ENCODE assay signal across 1 cellular context in the genomic region with DNA sequence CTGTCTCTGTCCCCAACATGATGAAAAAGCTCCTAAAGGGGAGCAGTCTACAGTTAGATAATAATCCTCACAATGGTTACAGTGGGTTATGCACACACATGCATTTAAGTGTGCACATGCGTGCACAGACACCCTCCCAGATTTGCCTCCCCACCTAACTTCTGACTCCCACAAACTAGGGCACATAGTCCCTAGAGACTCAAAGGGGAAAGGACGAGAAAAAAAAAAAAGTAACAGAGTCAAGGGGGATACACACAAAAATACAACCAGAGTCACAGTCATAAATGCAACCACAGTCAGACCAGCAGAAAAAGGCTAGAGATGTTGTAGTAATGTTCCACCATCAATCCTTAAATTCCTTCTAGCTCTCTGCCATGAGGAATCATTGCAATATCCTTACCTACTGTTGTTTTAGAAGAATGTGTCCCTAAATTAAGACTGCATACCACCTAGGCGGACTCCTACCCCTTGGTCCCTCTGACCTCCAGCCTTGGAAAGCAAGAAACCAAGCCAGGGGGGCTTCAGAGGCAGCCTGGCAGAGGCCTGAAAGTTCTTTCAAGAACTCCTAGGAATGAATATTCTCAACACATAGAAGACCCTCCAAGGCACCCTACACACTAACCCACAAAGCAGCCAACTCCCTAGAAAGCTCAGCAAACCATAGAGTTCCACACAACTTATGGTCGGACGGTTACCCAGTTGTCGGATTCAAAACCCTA.
TF ChIP-seq lines count a peak whose summit lies in the region.

No MANE protein-coding gene starts in this region.

TF ChIP-seq in GM23338, 12 proteins besides CTCF, POLR2A, EP300 and RAD21 (continued from another document):
- TF ChIP-seq, protein P1, sequence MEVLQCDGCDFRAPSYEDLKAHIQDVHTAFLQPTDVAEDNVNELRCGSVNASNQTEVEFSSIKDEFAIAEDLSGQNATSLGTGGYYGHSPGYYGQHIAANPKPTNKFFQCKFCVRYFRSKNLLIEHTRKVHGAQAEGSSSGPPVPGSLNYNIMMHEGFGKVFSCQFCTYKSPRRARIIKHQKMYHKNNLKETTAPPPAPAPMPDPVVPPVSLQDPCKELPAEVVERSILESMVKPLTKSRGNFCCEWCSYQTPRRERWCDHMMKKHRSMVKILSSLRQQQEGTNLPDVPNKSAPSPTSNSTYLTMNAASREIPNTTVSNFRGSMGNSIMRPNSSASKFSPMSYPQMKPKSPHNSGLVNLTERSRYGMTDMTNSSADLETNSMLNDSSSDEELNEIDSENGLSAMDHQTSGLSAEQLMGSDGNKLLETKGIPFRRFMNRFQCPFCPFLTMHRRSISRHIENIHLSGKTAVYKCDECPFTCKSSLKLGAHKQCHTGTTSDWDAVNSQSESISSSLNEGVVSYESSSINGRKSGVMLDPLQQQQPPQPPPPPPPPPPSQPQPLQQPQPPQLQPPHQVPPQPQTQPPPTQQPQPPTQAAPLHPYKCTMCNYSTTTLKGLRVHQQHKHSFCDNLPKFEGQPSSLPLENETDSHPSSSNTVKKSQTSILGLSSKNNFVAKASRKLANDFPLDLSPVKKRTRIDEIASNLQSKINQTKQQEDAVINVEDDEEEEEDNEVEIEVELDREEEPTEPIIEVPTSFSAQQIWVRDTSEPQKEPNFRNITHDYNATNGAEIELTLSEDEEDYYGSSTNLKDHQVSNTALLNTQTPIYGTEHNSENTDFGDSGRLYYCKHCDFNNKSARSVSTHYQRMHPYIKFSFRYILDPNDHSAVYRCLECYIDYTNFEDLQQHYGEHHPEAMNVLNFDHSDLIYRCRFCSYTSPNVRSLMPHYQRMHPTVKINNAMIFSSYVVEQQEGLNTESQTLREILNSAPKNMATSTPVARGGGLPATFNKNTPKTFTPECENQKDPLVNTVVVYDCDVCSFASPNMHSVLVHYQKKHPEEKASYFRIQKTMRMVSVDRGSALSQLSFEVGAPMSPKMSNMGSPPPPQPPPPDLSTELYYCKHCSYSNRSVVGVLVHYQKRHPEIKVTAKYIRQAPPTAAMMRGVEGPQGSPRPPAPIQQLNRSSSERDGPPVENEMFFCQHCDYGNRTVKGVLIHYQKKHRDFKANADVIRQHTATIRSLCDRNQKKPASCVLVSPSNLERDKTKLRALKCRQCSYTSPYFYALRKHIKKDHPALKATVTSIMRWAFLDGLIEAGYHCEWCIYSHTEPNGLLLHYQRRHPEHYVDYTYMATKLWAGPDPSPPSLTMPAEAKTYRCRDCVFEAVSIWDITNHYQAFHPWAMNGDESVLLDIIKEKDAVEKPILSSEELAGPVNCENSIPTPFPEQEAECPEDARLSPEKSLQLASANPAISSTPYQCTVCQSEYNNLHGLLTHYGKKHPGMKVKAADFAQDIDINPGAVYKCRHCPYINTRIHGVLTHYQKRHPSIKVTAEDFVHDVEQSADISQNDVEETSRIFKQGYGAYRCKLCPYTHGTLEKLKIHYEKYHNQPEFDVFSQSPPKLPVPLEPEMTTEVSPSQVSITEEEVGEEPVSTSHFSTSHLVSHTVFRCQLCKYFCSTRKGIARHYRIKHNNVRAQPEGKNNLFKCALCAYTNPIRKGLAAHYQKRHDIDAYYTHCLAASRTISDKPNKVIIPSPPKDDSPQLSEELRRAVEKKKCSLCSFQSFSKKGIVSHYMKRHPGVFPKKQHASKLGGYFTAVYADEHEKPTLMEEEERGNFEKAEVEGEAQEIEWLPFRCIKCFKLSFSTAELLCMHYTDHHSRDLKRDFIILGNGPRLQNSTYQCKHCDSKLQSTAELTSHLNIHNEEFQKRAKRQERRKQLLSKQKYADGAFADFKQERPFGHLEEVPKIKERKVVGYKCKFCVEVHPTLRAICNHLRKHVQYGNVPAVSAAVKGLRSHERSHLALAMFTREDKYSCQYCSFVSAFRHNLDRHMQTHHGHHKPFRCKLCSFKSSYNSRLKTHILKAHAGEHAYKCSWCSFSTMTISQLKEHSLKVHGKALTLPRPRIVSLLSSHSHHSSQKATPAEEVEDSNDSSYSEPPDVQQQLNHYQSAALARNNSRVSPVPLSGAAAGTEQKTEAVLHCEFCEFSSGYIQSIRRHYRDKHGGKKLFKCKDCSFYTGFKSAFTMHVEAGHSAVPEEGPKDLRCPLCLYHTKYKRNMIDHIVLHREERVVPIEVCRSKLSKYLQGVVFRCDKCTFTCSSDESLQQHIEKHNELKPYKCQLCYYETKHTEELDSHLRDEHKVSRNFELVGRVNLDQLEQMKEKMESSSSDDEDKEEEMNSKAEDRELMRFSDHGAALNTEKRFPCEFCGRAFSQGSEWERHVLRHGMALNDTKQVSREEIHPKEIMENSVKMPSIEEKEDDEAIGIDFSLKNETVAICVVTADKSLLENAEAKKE (CRISPR knock-in tag; IDR thresholded peaks at IDR 0.05), result no peak
- TF ChIP-seq, protein P2, sequence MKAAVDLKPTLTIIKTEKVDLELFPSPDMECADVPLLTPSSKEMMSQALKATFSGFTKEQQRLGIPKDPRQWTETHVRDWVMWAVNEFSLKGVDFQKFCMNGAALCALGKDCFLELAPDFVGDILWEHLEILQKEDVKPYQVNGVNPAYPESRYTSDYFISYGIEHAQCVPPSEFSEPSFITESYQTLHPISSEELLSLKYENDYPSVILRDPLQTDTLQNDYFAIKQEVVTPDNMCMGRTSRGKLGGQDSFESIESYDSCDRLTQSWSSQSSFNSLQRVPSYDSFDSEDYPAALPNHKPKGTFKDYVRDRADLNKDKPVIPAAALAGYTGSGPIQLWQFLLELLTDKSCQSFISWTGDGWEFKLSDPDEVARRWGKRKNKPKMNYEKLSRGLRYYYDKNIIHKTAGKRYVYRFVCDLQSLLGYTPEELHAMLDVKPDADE (IDR thresholded peaks at IDR 0.05), result no peak
- TF ChIP-seq CREB1 (CRISPR knock-in tag; IDR thresholded peaks at IDR 0.05; ENCODE audit: low read depth), result no peak
- TF ChIP-seq, protein P3, sequence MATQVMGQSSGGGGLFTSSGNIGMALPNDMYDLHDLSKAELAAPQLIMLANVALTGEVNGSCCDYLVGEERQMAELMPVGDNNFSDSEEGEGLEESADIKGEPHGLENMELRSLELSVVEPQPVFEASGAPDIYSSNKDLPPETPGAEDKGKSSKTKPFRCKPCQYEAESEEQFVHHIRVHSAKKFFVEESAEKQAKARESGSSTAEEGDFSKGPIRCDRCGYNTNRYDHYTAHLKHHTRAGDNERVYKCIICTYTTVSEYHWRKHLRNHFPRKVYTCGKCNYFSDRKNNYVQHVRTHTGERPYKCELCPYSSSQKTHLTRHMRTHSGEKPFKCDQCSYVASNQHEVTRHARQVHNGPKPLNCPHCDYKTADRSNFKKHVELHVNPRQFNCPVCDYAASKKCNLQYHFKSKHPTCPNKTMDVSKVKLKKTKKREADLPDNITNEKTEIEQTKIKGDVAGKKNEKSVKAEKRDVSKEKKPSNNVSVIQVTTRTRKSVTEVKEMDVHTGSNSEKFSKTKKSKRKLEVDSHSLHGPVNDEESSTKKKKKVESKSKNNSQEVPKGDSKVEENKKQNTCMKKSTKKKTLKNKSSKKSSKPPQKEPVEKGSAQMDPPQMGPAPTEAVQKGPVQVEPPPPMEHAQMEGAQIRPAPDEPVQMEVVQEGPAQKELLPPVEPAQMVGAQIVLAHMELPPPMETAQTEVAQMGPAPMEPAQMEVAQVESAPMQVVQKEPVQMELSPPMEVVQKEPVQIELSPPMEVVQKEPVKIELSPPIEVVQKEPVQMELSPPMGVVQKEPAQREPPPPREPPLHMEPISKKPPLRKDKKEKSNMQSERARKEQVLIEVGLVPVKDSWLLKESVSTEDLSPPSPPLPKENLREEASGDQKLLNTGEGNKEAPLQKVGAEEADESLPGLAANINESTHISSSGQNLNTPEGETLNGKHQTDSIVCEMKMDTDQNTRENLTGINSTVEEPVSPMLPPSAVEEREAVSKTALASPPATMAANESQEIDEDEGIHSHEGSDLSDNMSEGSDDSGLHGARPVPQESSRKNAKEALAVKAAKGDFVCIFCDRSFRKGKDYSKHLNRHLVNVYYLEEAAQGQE (IDR thresholded peaks at IDR 0.05; ENCODE audit: unreplicated experiment), result no peak
- no peak for TF ChIP-seq EZH2phosphoT487 (IDR thresholded peaks at IDR 0.05; ENCODE audit: unreplicated experiment)
- TF ChIP-seq ZNF114 (CRISPR knock-in tag; IDR thresholded peaks at IDR 0.05), result no peak
- no peak for TF ChIP-seq STAT1 (IDR thresholded peaks at IDR 0.05; ENCODE audit: unreplicated experiment)
